Comparison of ENCODE assay signal across 1 cellular context in genomic region chr19:19341026-19341425, GRCh38.
TF ChIP-seq lines count a peak whose summit lies in the region.

No MANE protein-coding gene starts in this region.

TF ChIP-seq in HepG2, 621 proteins besides CTCF, POLR2A, EP300 and RAD21 (continued from another document):
- TF ChIP-seq PAXIP1 (CRISPR knock-in tag; conservative IDR thresholded peaks at IDR 0.05) (no peak), ZNF512 (CRISPR knock-in tag; IDR thresholded peaks at IDR 0.05) (no peak), GTF2F1 (IDR thresholded peaks at IDR 0.05; ENCODE audit: low read length) (no peak), ZNF207 (IDR thresholded peaks at IDR 0.05; ENCODE audit: borderline replicate concordance) (no peak), ZSCAN12 (CRISPR knock-in tag; IDR thresholded peaks at IDR 0.05) (no peak), RNF219 (CRISPR knock-in tag; IDR thresholded peaks at IDR 0.05) (no peak), AGO2 (optimal IDR thresholded peaks at IDR 0.05; ENCODE audit: low read depth, low read length) (peak; percentile 46), ZNF850 (CRISPR knock-in tag; conservative IDR thresholded peaks at IDR 0.05) (no peak), HIVEP1 (CRISPR knock-in tag; IDR thresholded peaks at IDR 0.05) (no peak), HIC2 (CRISPR knock-in tag; IDR thresholded peaks at IDR 0.05; ENCODE audit: low read depth) (no peak), RBM22 (optimal IDR thresholded peaks at IDR 0.05; ENCODE audit: low read length) (peak; percentile 77)
